22 cellular contexts compared by ENCODE assay signal in the genomic region with DNA sequence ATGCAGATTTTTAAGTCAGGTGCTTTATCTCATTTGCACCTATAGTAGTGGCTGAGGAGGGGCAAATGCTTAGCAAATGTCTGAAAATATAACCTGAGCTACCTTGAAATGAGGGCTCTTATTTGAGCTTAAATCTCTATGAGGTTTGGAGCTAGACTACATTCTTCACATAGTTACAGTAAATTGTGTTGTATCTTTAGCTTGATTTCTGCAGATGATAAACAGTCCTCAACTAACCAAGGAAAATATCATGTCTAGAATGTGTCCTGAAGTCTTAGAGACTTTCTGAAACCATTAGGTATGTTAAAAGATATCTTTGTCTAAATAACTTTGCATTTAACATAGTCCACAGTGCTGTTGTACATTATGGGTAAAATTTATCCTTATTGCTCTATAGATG.
DNase-seq lines count a peak whose midpoint lies in the region; ATAC-seq and TF ChIP-seq lines count a peak whose summit lies in the region.
"Had no signal": no experiment of that assay in that cellular context is flagged by ENCODE, and none has a peak within 500 bp of the region (broad histone marks: within the 10 kb centered on the region; RNA-seq: fewer than 3 reads in every experiment).

No MANE protein-coding gene starts in this region.

- peak; percentile 69 for ATAC-seq in SK-N-SH treated with all-trans-retinoic acid at 6 μM for 48 hours
- ATAC-seq: GM12878, GM23338 had no signal

- H3K79me2 ChIP-seq in SK-N-SH (ENCODE audit: insufficient read depth), result 0 out of 2 replicates have a peak, but pooled peaks cover 3% of the 10 kb centered on the region
- H3K79me2 ChIP-seq in Karpas-422 (ENCODE audit: low read length), result peaks cover 20% of the 10 kb centered on the region

- H3K9me3 ChIP-seq in SK-N-SH, result no peaks in the 10 kb centered on the region
- no peaks in the 10 kb centered on the region for H3K9me3 ChIP-seq in Karpas-422 (ENCODE audit: low read length)
- no peaks in the 10 kb centered on the region for H3K9me3 ChIP-seq in HAP-1
- H3K9me3 ChIP-seq: BE2C; BLaER1 treated with 17β-estradiol and CSF1 and Interleukin-3, amounts not matched to agents 10 nM and 100 nM had no signal

- H3K27ac ChIP-seq in SK-N-SH (ENCODE audit: low read depth in 2 of 2, low read length in 1 of 2) (peak overlapping the region in 1 of 2 experiments; percentile 60; a peak in 1 of 4 replicates), Karpas-422 (ENCODE audit: low read length) (no peak overlapping the region)
- H3K27ac ChIP-seq: 22Rv1; BLaER1 treated with 17β-estradiol and CSF1 and Interleukin-3, amounts not matched to agents 10 nM and 100 nM had no signal

- no peaks in the 10 kb centered on the region for H3F3A ChIP-seq in SK-N-SH (replicated peaks; ENCODE audit: insufficient read depth)

- H3K36me3 ChIP-seq in SK-N-SH (replicated peaks in 1 of 2; ENCODE audit: control insufficient read depth in 1 of 2, insufficient read depth in 2 of 2, low read length in 1 of 2) (peaks cover 0 to 6% of the 10 kb centered on the region in 2 experiments), Karpas-422 (ENCODE audit: insufficient read depth, low read length) (no peaks in the 10 kb centered on the region), HAP-1 (replicated peaks) (no peaks in the 10 kb centered on the region)
- H3K36me3 ChIP-seq: BE2C had no signal

- no peak for TF ChIP-seq RAD21 in SK-N-SH (IDR thresholded peaks at IDR 0.05; ENCODE audit: low read length)

- H4K20me1 ChIP-seq in SK-N-SH (ENCODE audit: insufficient read depth) (no peaks in the 10 kb centered on the region), Karpas-422 (ENCODE audit: insufficient read depth, low read depth, low read length) (no peaks in the 10 kb centered on the region)

- DNase-seq in SK-N-SH (no peak), Karpas-422 (peak; percentile 29), type B pancreatic cell (ENCODE audit: extremely low spot score, unreplicated experiment) (no peak), OCI-M1 (lab: John Stamatoyannopoulos, UW) (no peak), NCI-H2107 (lab: John Stamatoyannopoulos, UW) (no peak), HAP-1 (ENCODE audit: low spot score in 2 of 2) (no peak)
- DNase-seq: AML-193; BE2C; CD4-positive, alpha-beta T cell; CD8-positive, alpha-beta memory T cell; DMS 273 treated with DMSO at 0.1 percent for 48 hours; DMS79; EL; GDM1; HCEC 1CT had no signal

- H3K4me2 ChIP-seq in SK-N-SH (no peak overlapping the region), Karpas-422 (ENCODE audit: low read depth, low read length, poor library complexity, severe bottlenecking) (no peak overlapping the region)
- H3K4me2 ChIP-seq: BLaER1 treated with 17β-estradiol and CSF1 and Interleukin-3, amounts not matched to agents 10 nM and 100 nM; GM23338 had no signal

- H3K9ac ChIP-seq in SK-N-SH, result no peak overlapping the region
- no peak overlapping the region for H3K9ac ChIP-seq in Karpas-422 (ENCODE audit: low read length)
- H3K9ac ChIP-seq: BLaER1 treated with 17β-estradiol and CSF1 and Interleukin-3, amounts not matched to agents 10 nM and 100 nM had no signal

- no peaks in the 10 kb centered on the region for H3K9me2 ChIP-seq in SK-N-SH
- H3K9me2 ChIP-seq in Karpas-422 (replicated peaks; ENCODE audit: insufficient read depth, low read length), result no peaks in the 10 kb centered on the region

- in situ Hi-C loops in HAP-1 (cut with MboI; ENCODE audit: low sequenced_read_pairs), result no loop called here

- TF ChIP-seq EP300 in SK-N-SH (IDR thresholded peaks at IDR 0.05; ENCODE audit: borderline replicate concordance in 1 of 2, low read depth in 1 of 2, low read length in 1 of 2), result no peak

- TF ChIP-seq CTCF in SK-N-SH (IDR thresholded peaks at IDR 0.05) (no peak), nephron (IDR thresholded peaks at IDR 0.05; ENCODE audit: unreplicated experiment in 3 of 3) (no peak), type B pancreatic cell (conservative IDR thresholded peaks at IDR 0.05) (no peak)

- H3K4me3 Mint-ChIP-seq in nephron, result no peak overlapping the region
- H3K4me3 Mint-ChIP-seq in type B pancreatic cell, result no peak overlapping the region
- H3K4me3 Mint-ChIP-seq: CD14-positive monocyte; CD4-positive, alpha-beta T cell; CD8-positive, alpha-beta memory T cell; GM23338 had no signal

- POLR2A ChIA-PET in SK-N-SH (lab: Yijun Ruan, JAX), result no interaction called here

- H3K4me1 ChIP-seq in SK-N-SH (ENCODE audit: control insufficient read depth in 1 of 2, insufficient read depth in 2 of 2, low read depth in 1 of 2, low read length in 1 of 2) (0 out of 4 replicates have a peak, but pooled peaks cover 0 to 4% of the 10 kb centered on the region in 2 experiments), Karpas-422 (ENCODE audit: low read length) (no peaks in the 10 kb centered on the region), HAP-1 (peaks cover 11% of the 10 kb centered on the region)
- H3K4me1 ChIP-seq: BE2C; BLaER1 treated with 17β-estradiol and CSF1 and Interleukin-3, amounts not matched to agents 10 nM and 100 nM had no signal

- H3K27ac Mint-ChIP-seq in nephron, result peak overlapping the region; percentile 78 to 83 (median 80)
- peak overlapping the region; percentile 66 for H3K27ac Mint-ChIP-seq in type B pancreatic cell
- H3K27ac Mint-ChIP-seq: CD14-positive monocyte; CD4-positive, alpha-beta T cell; CD8-positive, alpha-beta memory T cell; GM23338 had no signal

- H3K4me1 Mint-ChIP-seq in nephron (peaks cover 12% of the 10 kb centered on the region), type B pancreatic cell (ENCODE audit: unreplicated experiment) (peaks cover 10% of the 10 kb centered on the region)

- H2AFZ ChIP-seq in SK-N-SH (ENCODE audit: low read depth), result no peak overlapping the region
- H2AFZ ChIP-seq in Karpas-422 (ENCODE audit: low read length), result no peak overlapping the region
- H2AFZ ChIP-seq: GM23338 had no signal

- no peaks in the 10 kb centered on the region for H3K9me3 Mint-ChIP-seq in nephron
- no peaks in the 10 kb centered on the region for H3K9me3 Mint-ChIP-seq in type B pancreatic cell
- H3K9me3 Mint-ChIP-seq: CD4-positive, alpha-beta T cell; CD8-positive, alpha-beta memory T cell; GM23338 had no signal

- H3K36me3 Mint-ChIP-seq in nephron (ENCODE audit: low read depth) (peaks cover 60% of the 10 kb centered on the region), type B pancreatic cell (peaks cover 26% of the 10 kb centered on the region)

- H3K27me3 Mint-ChIP-seq in nephron (ENCODE audit: low read depth) (no peaks in the 10 kb centered on the region), type B pancreatic cell (no peaks in the 10 kb centered on the region)
- H3K27me3 Mint-ChIP-seq: CD4-positive, alpha-beta T cell; CD8-positive, alpha-beta memory T cell had no signal

- no peaks in the 10 kb centered on the region for H3K27me3 ChIP-seq in SK-N-SH (ENCODE audit: insufficient read depth)
- no peaks in the 10 kb centered on the region for H3K27me3 ChIP-seq in Karpas-422 (ENCODE audit: low read length)
- H3K27me3 ChIP-seq in HAP-1 (ENCODE audit: low read depth), result no peaks in the 10 kb centered on the region
- H3K27me3 ChIP-seq: BE2C; BLaER1 treated with 17β-estradiol and CSF1 and Interleukin-3, amounts not matched to agents 10 nM and 100 nM had no signal

- CTCF ChIA-PET in SK-N-SH (lab: Yijun Ruan, JAX), result interaction anchor here (1.5 kb wide), 1 partner anchor 9 kb away, joined by 4 read pairs; no protein-coding TSS in a partner anchor

- H3K4me3 ChIP-seq in SK-N-SH (ENCODE audit: low read depth in 2 of 2, low read length in 1 of 2) (no peak overlapping the region), Karpas-422 (ENCODE audit: low read length) (no peak overlapping the region), HAP-1 (no peak overlapping the region)
- H3K4me3 ChIP-seq: BLaER1 treated with 17β-estradiol and CSF1 and Interleukin-3, amounts not matched to agents 10 nM and 100 nM; GM12878; GM23338 had no signal

TF ChIP-seq in SK-N-SH treated with all-trans-retinoic acid at 6 μM for 48 hours, 23 proteins besides CTCF, POLR2A, EP300 and RAD21 (continues in another document):
- TF ChIP-seq SNAI2 (CRISPR knock-in tag; IDR thresholded peaks at IDR 0.05) (no peak), ZFP30 (CRISPR knock-in tag; IDR thresholded peaks at IDR 0.05) (no peak), TOX (CRISPR knock-in tag; IDR thresholded peaks at IDR 0.05; ENCODE audit: borderline replicate concordance) (no peak), ZFP3 (CRISPR knock-in tag; IDR thresholded peaks at IDR 0.05) (no peak), ZNF565 (CRISPR knock-in tag; conservative IDR thresholded peaks at IDR 0.05; ENCODE audit: low read depth) (no peak), ISL1 (CRISPR knock-in tag; IDR thresholded peaks at IDR 0.05) (no peak), GLIS3 (CRISPR knock-in tag; IDR thresholded peaks at IDR 0.05) (no peak), ZNF8 (CRISPR knock-in tag; IDR thresholded peaks at IDR 0.05) (no peak), PPARA (CRISPR knock-in tag; IDR thresholded peaks at IDR 0.05; ENCODE audit: borderline replicate concordance) (no peak), TCF4 (CRISPR knock-in tag; IDR thresholded peaks at IDR 0.05; ENCODE audit: borderline replicate concordance) (no peak), ARNTL (CRISPR knock-in tag; IDR thresholded peaks at IDR 0.05; ENCODE audit: borderline replicate concordance, low read depth) (no peak), ZNF70 (CRISPR knock-in tag; IDR thresholded peaks at IDR 0.05) (no peak)

TF ChIP-seq in SK-N-SH, 30 proteins besides CTCF, POLR2A, EP300 and RAD21 (continues in another document):
- TF ChIP-seq, protein P1, sequence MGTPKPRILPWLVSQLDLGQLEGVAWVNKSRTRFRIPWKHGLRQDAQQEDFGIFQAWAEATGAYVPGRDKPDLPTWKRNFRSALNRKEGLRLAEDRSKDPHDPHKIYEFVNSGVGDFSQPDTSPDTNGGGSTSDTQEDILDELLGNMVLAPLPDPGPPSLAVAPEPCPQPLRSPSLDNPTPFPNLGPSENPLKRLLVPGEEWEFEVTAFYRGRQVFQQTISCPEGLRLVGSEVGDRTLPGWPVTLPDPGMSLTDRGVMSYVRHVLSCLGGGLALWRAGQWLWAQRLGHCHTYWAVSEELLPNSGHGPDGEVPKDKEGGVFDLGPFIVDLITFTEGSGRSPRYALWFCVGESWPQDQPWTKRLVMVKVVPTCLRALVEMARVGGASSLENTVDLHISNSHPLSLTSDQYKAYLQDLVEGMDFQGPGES (IDR thresholded peaks at IDR 0.05; ENCODE audit: low read depth, low read length), result no peak
- no peak for TF ChIP-seq TEAD4 (IDR thresholded peaks at IDR 0.05; ENCODE audit: borderline replicate concordance, insufficient read depth)
- TF ChIP-seq FOXJ3 (CRISPR knock-in tag; IDR thresholded peaks at IDR 0.05), result no peak
- no peak for TF ChIP-seq YY1 (IDR thresholded peaks at IDR 0.05; ENCODE audit: low read depth)
- TF ChIP-seq POLR2AphosphoS5 (IDR thresholded peaks at IDR 0.05; ENCODE audit: low read depth, low read length), result no peak
- TF ChIP-seq, protein P2, sequence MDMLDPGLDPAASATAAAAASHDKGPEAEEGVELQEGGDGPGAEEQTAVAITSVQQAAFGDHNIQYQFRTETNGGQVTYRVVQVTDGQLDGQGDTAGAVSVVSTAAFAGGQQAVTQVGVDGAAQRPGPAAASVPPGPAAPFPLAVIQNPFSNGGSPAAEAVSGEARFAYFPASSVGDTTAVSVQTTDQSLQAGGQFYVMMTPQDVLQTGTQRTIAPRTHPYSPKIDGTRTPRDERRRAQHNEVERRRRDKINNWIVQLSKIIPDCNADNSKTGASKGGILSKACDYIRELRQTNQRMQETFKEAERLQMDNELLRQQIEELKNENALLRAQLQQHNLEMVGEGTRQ (IDR thresholded peaks at IDR 0.05; ENCODE audit: borderline replicate concordance, low read depth, low read length), result no peak
- no peak for TF ChIP-seq SMC3 (IDR thresholded peaks at IDR 0.05; ENCODE audit: low read depth, low read length)
